ENCODE assay signal across 27 cellular contexts in genomic region chr9:17852108-17852507, GRCh38.
"Had no signal": no experiment of that assay in that cellular context is flagged by ENCODE, and none has a peak within 500 bp of the region (broad histone marks: within the 10 kb centered on the region; RNA-seq: fewer than 3 reads in every experiment).

No MANE protein-coding gene starts in this region.

- ATAC-seq: activated T-cell treated with anti-CD3 and anti-CD28 coated beads, Interleukin-2, amount 50 U/mL, for 72 hours; gastroesophageal sphincter; heart right ventricle had no signal

- H3K27ac Mint-ChIP-seq: activated CD4-positive, alpha-beta memory T cell treated with anti-CD3 and anti-CD28 coated beads, Interleukin-2, amount 10 ng/mL, durations not matched to agents 7 days and 5 days; activated CD4-positive, alpha-beta T cell treated with anti-CD3 and anti-CD28 coated beads, Interleukin-2, amount 10 ng/mL, durations not matched to agents 7 days and 5 days; activated naive CD8-positive, alpha-beta T cell; activated T-cell treated with anti-CD3 and anti-CD28 coated beads, Interleukin-2, amount 50 U/mL, for 24 hours; activated T-cell treated with anti-CD3 and anti-CD28 coated beads, Interleukin-2, amount 50 U/mL, for 72 hours had no signal

- H3K9me3 ChIP-seq: colonic mucosa, esophagus squamous epithelium, gastroesophageal sphincter, heart right ventricle had no signal

- H3K4me1 ChIP-seq: colonic mucosa, esophagus squamous epithelium, gastroesophageal sphincter, heart right ventricle had no signal

- H3K36me3 Mint-ChIP-seq: activated naive CD8-positive, alpha-beta T cell had no signal

- H3K9me3 Mint-ChIP-seq: activated CD4-positive, alpha-beta memory T cell treated with anti-CD3 and anti-CD28 coated beads, Interleukin-2, amount 10 ng/mL, durations not matched to agents 7 days and 5 days; activated CD4-positive, alpha-beta T cell treated with anti-CD3 and anti-CD28 coated beads, Interleukin-2, amount 10 ng/mL, durations not matched to agents 7 days and 5 days had no signal

- H2AFZ ChIP-seq: hepatocyte had no signal

- H3K27ac ChIP-seq: brain microvascular endothelial cell, colonic mucosa, epithelial cell of prostate, esophagus squamous epithelium, gastroesophageal sphincter, heart right ventricle, hepatocyte had no signal

- H3K4me2 ChIP-seq: hepatocyte had no signal

- H3K4me3 ChIP-seq: colonic mucosa, esophagus squamous epithelium, gastroesophageal sphincter, heart right ventricle, hepatocyte had no signal

- H3K36me3 ChIP-seq: brain microvascular endothelial cell, colonic mucosa, esophagus squamous epithelium, gastroesophageal sphincter, heart right ventricle had no signal

- H3K27me3 Mint-ChIP-seq: activated CD4-positive, alpha-beta memory T cell treated with anti-CD3 and anti-CD28 coated beads, Interleukin-2, amount 10 ng/mL, durations not matched to agents 7 days and 5 days; activated CD4-positive, alpha-beta T cell treated with anti-CD3 and anti-CD28 coated beads, Interleukin-2, amount 10 ng/mL, durations not matched to agents 7 days and 5 days; activated T-cell treated with anti-CD3 and anti-CD28 coated beads, Interleukin-2, amount 50 U/mL, for 24 hours had no signal

- DNase-seq: activated CD4-positive, alpha-beta memory T cell treated with anti-CD3 and anti-CD28 coated beads, Interleukin-2, amount 10 ng/mL, durations not matched to agents 7 days and 5 days; activated CD4-positive, alpha-beta T cell treated with anti-CD3 and anti-CD28 coated beads for 1 hour; activated CD4-positive, alpha-beta T cell treated with anti-CD3 and anti-CD28 coated beads for 4 hours; activated CD4-positive, alpha-beta T cell treated with anti-CD3 and anti-CD28 coated beads, Interleukin-2, amount 10 ng/mL, durations not matched to agents 7 days and 5 days; activated CD4-positive, alpha-beta T cell treated with anti-CD3 and anti-CD28 coated beads, Interleukin-2, amount 50 U/mL, for 4 hours; activated CD8-positive, alpha-beta memory T cell treated with anti-CD3 and anti-CD28 coated beads, Interleukin-2, amount 50 U/mL, for 48 hours; activated gamma-delta T cell treated with Interleukin-2 at 50 U/mL for 16 hours; activated naive CD4-positive, alpha-beta T cell treated with anti-CD3 and anti-CD28 coated beads, Interleukin-2, amount 50 U/mL, for 16 hours; activated naive CD4-positive, alpha-beta T cell treated with Interleukin-2 at 50 U/mL for 16 hours; activated T-cell treated with anti-CD3 and anti-CD28 coated beads for 4 hours; activated T-cell treated with anti-CD3 and anti-CD28 coated beads, Interleukin-2, amount 50 U/mL, for 24 hours; activated T-cell treated with anti-CD3 and anti-CD28 coated beads, Interleukin-2, amount 50 U/mL, for 72 hours; amniotic stem cell; anterior cingulate cortex; brain microvascular endothelial cell; central memory CD4-positive, alpha-beta T cell; cerebellar nuclear complex; colonic mucosa; effector CD8-positive, alpha-beta T cell; esophagus squamous epithelium; foreskin melanocyte; heart right ventricle; T-helper 2 cell had no signal

- H3K4me3 Mint-ChIP-seq: activated CD4-positive, alpha-beta memory T cell treated with anti-CD3 and anti-CD28 coated beads, Interleukin-2, amount 10 ng/mL, durations not matched to agents 7 days and 5 days; activated CD4-positive, alpha-beta T cell treated with anti-CD3 and anti-CD28 coated beads, Interleukin-2, amount 10 ng/mL, durations not matched to agents 7 days and 5 days; activated naive CD8-positive, alpha-beta T cell; activated T-cell treated with anti-CD3 and anti-CD28 coated beads, Interleukin-2, amount 50 U/mL, for 24 hours; activated T-cell treated with anti-CD3 and anti-CD28 coated beads, Interleukin-2, amount 50 U/mL, for 72 hours had no signal

- H3K79me2 ChIP-seq: hepatocyte had no signal

- H3K27me3 ChIP-seq: brain microvascular endothelial cell, colonic mucosa, esophagus squamous epithelium, gastroesophageal sphincter, heart right ventricle had no signal

- H3K4me1 Mint-ChIP-seq: activated CD4-positive, alpha-beta memory T cell treated with anti-CD3 and anti-CD28 coated beads, Interleukin-2, amount 10 ng/mL, durations not matched to agents 7 days and 5 days; activated CD4-positive, alpha-beta T cell treated with anti-CD3 and anti-CD28 coated beads, Interleukin-2, amount 10 ng/mL, durations not matched to agents 7 days and 5 days had no signal
